ENCODE assay signal across 15 cellular contexts in genomic region chr21:16502273-16502672, GRCh38.
A peak's percentile ranks its signal among the peaks of the same experiment; 100 is the strongest.
DNase-seq lines count a peak whose midpoint lies in the region; ATAC-seq, FAIRE-seq and TF ChIP-seq lines count a peak whose summit lies in the region.
"Had no signal": no experiment of that assay in that cellular context is flagged by ENCODE, and none has a peak within 500 bp of the region (broad histone marks: within the 10 kb centered on the region; RNA-seq: fewer than 3 reads in every experiment).

No MANE protein-coding gene starts in this region.

- no peaks in the 10 kb centered on the region for H4K20me1 ChIP-seq in MM.1S (ENCODE audit: insufficient read depth, low read length)
- no peaks in the 10 kb centered on the region for H4K20me1 ChIP-seq in OCI-LY3 (ENCODE audit: insufficient read depth, low read length)
- H4K20me1 ChIP-seq in neural progenitor cell (ENCODE audit: low read depth): no peaks in the 10 kb centered on the region
- H4K20me1 ChIP-seq: BLaER1 treated with 17β-estradiol and CSF1 and Interleukin-3, amounts not matched to agents 10 nM and 100 nM had no signal

- FAIRE-seq in GM12892 (lab: Jason Lieb, UNC): no peak

- H3K36me3 ChIP-seq in MM.1S (replicated peaks; ENCODE audit: insufficient read depth, low read length): no peaks in the 10 kb centered on the region
- H3K36me3 ChIP-seq in OCI-LY3 (replicated peaks; ENCODE audit: low read depth, low read length): no peaks in the 10 kb centered on the region
- no peaks in the 10 kb centered on the region for H3K36me3 ChIP-seq in neural progenitor cell
- H3K36me3 ChIP-seq: BLaER1 treated with 17β-estradiol and CSF1 and Interleukin-3, amounts not matched to agents 10 nM and 100 nM had no signal

- peaks cover 49% of the 10 kb centered on the region for H3K4me1 Mint-ChIP-seq in brain
- H3K4me1 Mint-ChIP-seq in neural progenitor cell: no peaks in the 10 kb centered on the region
- H3K4me1 Mint-ChIP-seq: H9, IgD-negative memory B cell had no signal

- H3K9ac ChIP-seq in MM.1S (ENCODE audit: low read length) (no peak overlapping the region), OCI-LY3 (ENCODE audit: low read length) (no peak overlapping the region), neural progenitor cell (no peak overlapping the region)
- H3K9ac ChIP-seq: BLaER1 treated with 17β-estradiol and CSF1 and Interleukin-3, amounts not matched to agents 10 nM and 100 nM had no signal

- DNase-seq in MM.1S (peak; percentile 65), neural progenitor cell (ENCODE audit: low spot score) (no peak), GM12892 (ENCODE audit: insufficient read length) (no peak), ACHN (no peak)
- DNase-seq: 8988T; Calu3; CD4-positive, alpha-beta T cell; DMS 273 treated with DMSO at 0.1 percent for 48 hours; GOT3; H9 had no signal

- H3K4me1 ChIP-seq in MM.1S (ENCODE audit: low read length): peaks cover 9% of the 10 kb centered on the region
- peaks cover 6% of the 10 kb centered on the region for H3K4me1 ChIP-seq in OCI-LY3 (ENCODE audit: low read length)
- no peaks in the 10 kb centered on the region for H3K4me1 ChIP-seq in neural progenitor cell
- H3K4me1 ChIP-seq: BLaER1 treated with 17β-estradiol and CSF1 and Interleukin-3, amounts not matched to agents 10 nM and 100 nM had no signal

- H3K9me3 Mint-ChIP-seq in brain: peaks cover 7 to 16% (median 9%) of the 10 kb centered on the region in 5 experiments
- peaks cover 9% of the 10 kb centered on the region for H3K9me3 Mint-ChIP-seq in neural progenitor cell
- H3K9me3 Mint-ChIP-seq: H9 had no signal

- H3F3A ChIP-seq in MM.1S (ENCODE audit: insufficient read depth, low read length) (no peaks in the 10 kb centered on the region), neural progenitor cell (ENCODE audit: low read depth) (no peaks in the 10 kb centered on the region)

- H3K9me3 ChIP-seq in MM.1S (replicated peaks; ENCODE audit: insufficient read depth, low read length) (no peaks in the 10 kb centered on the region), OCI-LY3 (ENCODE audit: insufficient read depth, low read length) (no peaks in the 10 kb centered on the region), neural progenitor cell (ENCODE audit: low read depth) (no peaks in the 10 kb centered on the region)
- H3K9me3 ChIP-seq: BLaER1 treated with 17β-estradiol and CSF1 and Interleukin-3, amounts not matched to agents 10 nM and 100 nM had no signal

- H2AFZ ChIP-seq in MM.1S (ENCODE audit: low read length) (no peak overlapping the region), OCI-LY3 (ENCODE audit: low read depth, low read length) (no peak overlapping the region), neural progenitor cell (replicated peaks) (peak overlapping the region; percentile 36)

- no peak for ATAC-seq in HG03097 (IDR thresholded peaks at IDR 0.05; ENCODE audit: low FRiP score, unreplicated experiment)

- H3K27ac Mint-ChIP-seq in brain: peak overlapping the region in 3 of 5 experiments; percentile 30 to 46 (median 39)
- no peak overlapping the region for H3K27ac Mint-ChIP-seq in neural progenitor cell
- H3K27ac Mint-ChIP-seq: CD4-positive, alpha-beta T cell; H9; IgD-negative memory B cell had no signal

- H3K4me3 ChIP-seq in MM.1S (ENCODE audit: low read length) (peak overlapping the region; percentile 12; the same call in 1 of the 2 replicates), OCI-LY3 (ENCODE audit: low read length) (no peak overlapping the region), neural progenitor cell (no peak overlapping the region)
- H3K4me3 ChIP-seq: BLaER1 treated with 17β-estradiol and CSF1 and Interleukin-3, amounts not matched to agents 10 nM and 100 nM had no signal

- H3K36me3 Mint-ChIP-seq in brain (peaks cover 22% of the 10 kb centered on the region), neural progenitor cell (peaks cover 11% of the 10 kb centered on the region)
- H3K36me3 Mint-ChIP-seq: IgD-negative memory B cell had no signal

- H3K9me2 ChIP-seq in MM.1S (replicated peaks; ENCODE audit: insufficient read depth, low read length): no peaks in the 10 kb centered on the region

- TF ChIP-seq CTCF in MM.1S (IDR thresholded peaks at IDR 0.05; ENCODE audit: low read length) (no peak), OCI-LY3 (IDR thresholded peaks at IDR 0.05; ENCODE audit: low read depth, low read length) (no peak), brain (conservative IDR thresholded peaks at IDR 0.05) (no peak), neural progenitor cell (IDR thresholded peaks at IDR 0.05) (no peak)

- TF ChIP-seq POLR2A in GM12892 (IDR thresholded peaks at IDR 0.05; ENCODE audit: low read depth, low read length): no peak

- H3K4me2 ChIP-seq in MM.1S (ENCODE audit: low read depth, low read length) (peak overlapping the region; percentile 44), OCI-LY3 (ENCODE audit: low read length) (peak overlapping the region; percentile 21; the same call in 1 of the 2 replicates), neural progenitor cell (no peak overlapping the region)
- H3K4me2 ChIP-seq: BLaER1 treated with 17β-estradiol and CSF1 and Interleukin-3, amounts not matched to agents 10 nM and 100 nM had no signal

- H3K27me3 ChIP-seq in MM.1S (replicated peaks; ENCODE audit: insufficient read depth, low read length) (peaks cover 42% of the 10 kb centered on the region), OCI-LY3 (ENCODE audit: low read depth, low read length) (no peaks in the 10 kb centered on the region), neural progenitor cell (no peaks in the 10 kb centered on the region)
- H3K27me3 ChIP-seq: BLaER1 treated with 17β-estradiol and CSF1 and Interleukin-3, amounts not matched to agents 10 nM and 100 nM had no signal

- in situ Hi-C loops in ACHN (cut with HindIII; ENCODE audit: low pct_ligation_motif_present, low pct_unique_long_range_greater_than_20kb, low sequenced_read_pairs): no loop called here

- H3K27me3 Mint-ChIP-seq in brain (no peaks in the 10 kb centered on the region), neural progenitor cell (ENCODE audit: insufficient read depth, low read depth) (no peaks in the 10 kb centered on the region)
- H3K27me3 Mint-ChIP-seq: CD4-positive, alpha-beta T cell; IgD-negative memory B cell had no signal

- H3K79me2 ChIP-seq in MM.1S (ENCODE audit: low read length): no peaks in the 10 kb centered on the region
- H3K79me2 ChIP-seq in OCI-LY3 (ENCODE audit: low read length): no peaks in the 10 kb centered on the region
- no peaks in the 10 kb centered on the region for H3K79me2 ChIP-seq in neural progenitor cell (ENCODE audit: low read depth)

- H3K27ac ChIP-seq in MM.1S (ENCODE audit: low read length): no peak overlapping the region
- H3K27ac ChIP-seq in OCI-LY3 (ENCODE audit: low read length): no peak overlapping the region
- no peak overlapping the region for H3K27ac ChIP-seq in neural progenitor cell
- H3K27ac ChIP-seq: BLaER1 treated with 17β-estradiol and CSF1 and Interleukin-3, amounts not matched to agents 10 nM and 100 nM had no signal

- H3K4me3 Mint-ChIP-seq in brain (peak overlapping the region in 1 of 5 experiments; percentile 12), neural progenitor cell (no peak overlapping the region)
- H3K4me3 Mint-ChIP-seq: CD4-positive, alpha-beta T cell; H9; IgD-negative memory B cell had no signal
